Comparison of ENCODE assay signal across 31 cellular contexts in genomic region chr10:100724531-100725027, GRCh38. TPM values are rescaled to one million over a fixed set of nuclear protein-coding genes. Genes with fewer than 3 reads are reported as not detected.
DNase-seq lines count a peak whose midpoint lies in the region; FAIRE-seq and TF ChIP-seq lines count a peak whose summit lies in the region.
"Had no signal": no experiment of that assay in that cellular context is flagged by ENCODE, and none has a peak within 500 bp of the region (broad histone marks: within the 10 kb centered on the region; RNA-seq: fewer than 3 reads in every experiment).

No MANE protein-coding gene starts in this region.

- H3K4me2 ChIP-seq in BLaER1 treated with 17β-estradiol and CSF1 and Interleukin-3, amounts not matched to agents 10 nM and 100 nM = peak overlapping the region in 8 of 11 experiments; percentile 13 to 54 (median 24); a peak in 6 of 22 replicates
- peak overlapping the region; percentile 69 for H3K4me2 ChIP-seq in neural progenitor cell

- peaks cover 3% of the 10 kb centered on the region for H3K9me3 Mint-ChIP-seq in neural progenitor cell
- H3K9me3 Mint-ChIP-seq: activated CD4-positive, alpha-beta T cell treated with anti-CD3 and anti-CD28 coated beads, Interleukin-2, amount 10 ng/mL, durations not matched to agents 24 days and 14 days; activated naive CD8-positive, alpha-beta T cell treated with anti-CD3 and anti-CD28 coated beads for 36 hours; memory B cell had no signal

- H3K4me1 Mint-ChIP-seq in neural progenitor cell = peaks cover 17% of the 10 kb centered on the region

- no peak overlapping the region for H3K27ac Mint-ChIP-seq in neural progenitor cell
- H3K27ac Mint-ChIP-seq: activated CD4-positive, alpha-beta T cell treated with anti-CD3 and anti-CD28 coated beads, Interleukin-2, amount 10 ng/mL, durations not matched to agents 24 days and 14 days; activated naive CD8-positive, alpha-beta T cell treated with anti-CD3 and anti-CD28 coated beads for 36 hours; memory B cell had no signal

- peaks cover 0 to 2% (median under 1%) of the 10 kb centered on the region in 11 experiments; a peak in 8 of 22 replicates for H3K9me3 ChIP-seq in BLaER1 treated with 17β-estradiol and CSF1 and Interleukin-3, amounts not matched to agents 10 nM and 100 nM (replicated peaks in 1 of 11)
- H3K9me3 ChIP-seq in NT2/D1 (ENCODE audit: insufficient read depth, low read length) = no peaks in the 10 kb centered on the region
- H3K9me3 ChIP-seq in iPS-18c (ENCODE audit: control insufficient read depth, insufficient read depth, low read length) = peaks cover 10% of the 10 kb centered on the region
- H3K9me3 ChIP-seq in neural progenitor cell (ENCODE audit: low read depth) = no peaks in the 10 kb centered on the region
- H3K9me3 ChIP-seq: transverse colon had no signal

- H3K36me3 Mint-ChIP-seq in neural progenitor cell = no peaks in the 10 kb centered on the region
- H3K36me3 Mint-ChIP-seq: activated naive CD8-positive, alpha-beta T cell treated with anti-CD3 and anti-CD28 coated beads for 36 hours had no signal

- FAIRE-seq in GM12892 (lab: Jason Lieb, UNC) = no peak
- FAIRE-seq: colon, G401.6, RCC 7860 had no signal

- H3F3A ChIP-seq in neural progenitor cell (ENCODE audit: low read depth) = peaks cover 14% of the 10 kb centered on the region

- WGBS in lower leg skin, 2 donors = 11 to 16% methylated on average over 15 to 26 of the region's 33 CpGs

- H3K36me3 ChIP-seq in BLaER1 treated with 17β-estradiol and CSF1 and Interleukin-3, amounts not matched to agents 10 nM and 100 nM = no peaks in the 10 kb centered on the region
- H3K36me3 ChIP-seq in NT2/D1 (ENCODE audit: insufficient read depth, insufficient read length, low read length) (no peaks in the 10 kb centered on the region), neural progenitor cell (no peaks in the 10 kb centered on the region)
- H3K36me3 ChIP-seq: transverse colon, WERI-Rb-1 had no signal

- H3K27me3 Mint-ChIP-seq in neural progenitor cell (ENCODE audit: insufficient read depth, low read depth) = peaks cover 75% of the 10 kb centered on the region

- TF ChIP-seq POLR2A in GM12892 (IDR thresholded peaks at IDR 0.05; ENCODE audit: low read depth, low read length) (no peak), lower leg skin (IDR thresholded peaks at IDR 0.05) (no peak)

- H2AFZ ChIP-seq in neural progenitor cell (replicated peaks) = no peak overlapping the region

- H3K9ac ChIP-seq in BLaER1 treated with 17β-estradiol and CSF1 and Interleukin-3, amounts not matched to agents 10 nM and 100 nM = no peak overlapping the region
- H3K9ac ChIP-seq in NT2/D1 (ENCODE audit: insufficient read length, low read depth) = no peak overlapping the region
- H3K9ac ChIP-seq in neural progenitor cell = no peak overlapping the region

- H3K27me3 ChIP-seq in BLaER1 treated with 17β-estradiol and CSF1 and Interleukin-3, amounts not matched to agents 10 nM and 100 nM = peaks cover 78 to 93% (median 82%) of the 10 kb centered on the region in 11 experiments
- peaks cover 88% of the 10 kb centered on the region for H3K27me3 ChIP-seq in NT2/D1 (ENCODE audit: insufficient read depth, insufficient read length)
- H3K27me3 ChIP-seq in neural progenitor cell = peaks cover 100% of the 10 kb centered on the region

- TF ChIP-seq CTCF in neural progenitor cell (IDR thresholded peaks at IDR 0.05) = no peak
- no peak for TF ChIP-seq CTCF in lower leg skin (IDR thresholded peaks at IDR 0.05)

- no peak overlapping the region for H3K27ac ChIP-seq in BLaER1 treated with 17β-estradiol and CSF1 and Interleukin-3, amounts not matched to agents 10 nM and 100 nM
- no peak overlapping the region for H3K27ac ChIP-seq in neural progenitor cell
- H3K27ac ChIP-seq: transverse colon, WERI-Rb-1 had no signal

- intact Hi-C loops in lower leg skin (cut with DNase I; ENCODE audit: low total_unique reads) = no loop called here

- H4K20me1 ChIP-seq in BLaER1 treated with 17β-estradiol and CSF1 and Interleukin-3, amounts not matched to agents 10 nM and 100 nM = peaks cover 0 to 20% (median 0%) of the 10 kb centered on the region in 11 experiments; a peak in 9 of 22 replicates
- H4K20me1 ChIP-seq in neural progenitor cell (ENCODE audit: low read depth) = peaks cover 71% of the 10 kb centered on the region

- H3K79me2 ChIP-seq in neural progenitor cell (ENCODE audit: low read depth) = no peaks in the 10 kb centered on the region

- no peak overlapping the region for H3K4me3 Mint-ChIP-seq in neural progenitor cell
- H3K4me3 Mint-ChIP-seq: activated CD4-positive, alpha-beta T cell treated with anti-CD3 and anti-CD28 coated beads, Interleukin-2, amount 10 ng/mL, durations not matched to agents 24 days and 14 days; activated naive CD8-positive, alpha-beta T cell treated with anti-CD3 and anti-CD28 coated beads for 36 hours; memory B cell had no signal

- peaks cover 0 to 6% (median 4%) of the 10 kb centered on the region in 10 experiments; a peak in 8 of 20 replicates for H3K4me1 ChIP-seq in BLaER1 treated with 17β-estradiol and CSF1 and Interleukin-3, amounts not matched to agents 10 nM and 100 nM
- H3K4me1 ChIP-seq in NT2/D1 (ENCODE audit: insufficient read depth, insufficient read length) (peaks cover 5% of the 10 kb centered on the region), neural progenitor cell (no peaks in the 10 kb centered on the region)

- DNase-seq in NT2/D1 (ENCODE audit: low read depth, low spot score) = no peak
- no peak for DNase-seq in neural progenitor cell (ENCODE audit: low spot score)
- no peak for DNase-seq in GF-D8 (lab: John Stamatoyannopoulos, UW)
- no peak for DNase-seq in GM12892 (ENCODE audit: insufficient read length)
- DNase-seq in T-helper 1 cell = no peak
- no peak for DNase-seq in lower leg skin (ENCODE audit: low spot score in 2 of 2)
- DNase-seq: ACHN; activated CD4-positive, alpha-beta T cell treated with anti-CD3 and anti-CD28 coated beads, Interleukin-2, amount 10 ng/mL, durations not matched to agents 24 days and 14 days; activated CD8-positive, alpha-beta memory T cell treated with anti-CD3 and anti-CD28 coated beads for 24 hours; activated gamma-delta T cell; activated naive CD8-positive, alpha-beta T cell treated with anti-CD3 and anti-CD28 coated beads for 36 hours; activated T-cell treated with anti-CD3 and anti-CD28 coated beads for 4 hours; C1 segment of cervical spinal cord; effector CD8-positive, alpha-beta T cell; MV-4-11; right cardiac atrium; stimulated activated CD4-positive, alpha-beta T cell treated with anti-CD3 and anti-CD28 coated beads, Interleukin-12 subunit alpha, Interleukin-12 subunit beta, amount 100 ng/mL, for 4 hours; stimulated activated CD4-positive, alpha-beta T cell treated with anti-CD3 and anti-CD28 coated beads, Interleukin-4, amount 100 ng/mL, for 1 hour; T1000; transverse colon; WERI-Rb-1 had no signal

- H3K4me3 ChIP-seq in BLaER1 treated with 17β-estradiol and CSF1 and Interleukin-3, amounts not matched to agents 10 nM and 100 nM = no peak overlapping the region
- peak overlapping the region; percentile 15 for H3K4me3 ChIP-seq in NT2/D1 (ENCODE audit: insufficient read length, low read depth)
- peak overlapping the region; percentile 15 for H3K4me3 ChIP-seq in iPS-18c (ENCODE audit: insufficient read depth, low read depth, low read length)
- peak overlapping the region; percentile 31 for H3K4me3 ChIP-seq in neural progenitor cell
- H3K4me3 ChIP-seq in lower leg skin (ENCODE audit: low read depth, poor library complexity, severe bottlenecking) = no peak overlapping the region
- H3K4me3 ChIP-seq: transverse colon had no signal

RNA-seq across cellular contexts. Expression of gene PAX2, which starts 20.8 kb away (rescaled TPM):
- total RNA-seq in neural progenitor cell (ENCODE audit: low replicate concordance) (0.06 and 0.34 TPM in 2 replicates), lower leg skin (not detected)
- polyA plus RNA-seq in GM12892 (2012; ENCODE audit: missing spikeins) = not detected
- total RNA-seq: activated naive CD8-positive, alpha-beta T cell treated with anti-CD3 and anti-CD28 coated beads for 36 hours; aorta; IMR-90; myocyte; posterior vena cava; right cardiac atrium; transverse colon had no signal
- polyA plus RNA-seq: aorta, IMR-90, right cardiac atrium had no signal

Comparison
In these comparisons a context has a peak if more than half of its experiments do, and no peak if none do; other contexts are left out.
1. H3K4me3 ChIP-seq: peak in NT2/D1 (single experiment), iPS-18c (single experiment) and neural progenitor cell (single experiment); none in BLaER1 treated with 17β-estradiol and CSF1 and Interleukin-3, amounts not matched to agents 10 nM and 100 nM (0 of 10) and lower leg skin (single experiment).